In the genomic region with DNA sequence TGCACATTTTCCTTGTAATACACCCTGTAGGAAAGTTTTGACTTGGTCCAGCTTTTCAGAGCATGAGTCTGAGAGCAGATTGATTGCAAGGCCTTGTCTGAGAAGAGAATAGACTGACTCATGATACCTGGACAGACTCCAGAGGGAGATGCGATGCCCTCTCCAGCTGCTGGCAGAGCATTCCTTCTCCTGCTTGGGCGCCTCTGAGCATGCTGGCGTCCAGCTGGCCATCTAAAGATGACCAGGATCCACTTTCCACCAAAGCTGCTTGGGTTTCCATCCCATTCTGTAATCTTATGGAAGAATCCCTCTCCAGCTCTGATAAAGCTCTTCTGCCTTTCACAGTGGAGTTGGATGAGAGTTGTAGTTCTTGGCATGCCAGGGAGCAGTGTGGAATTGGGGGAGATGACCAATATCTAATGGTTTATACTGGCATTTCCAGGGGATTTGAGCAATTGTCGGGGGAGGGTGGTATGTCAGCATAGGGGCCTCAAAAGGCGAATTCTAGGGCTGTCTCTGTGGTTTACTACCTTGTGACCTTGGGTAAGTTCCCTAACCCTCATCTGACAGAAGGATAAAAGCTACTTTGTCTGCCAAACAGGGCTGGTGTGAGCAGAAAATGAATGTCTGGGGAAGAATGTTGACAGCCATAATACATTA, we compare ENCODE assay signal across 2 cellular contexts.
TF ChIP-seq lines count a peak whose summit lies in the region.

No MANE protein-coding gene starts in this region.

TF ChIP-seq in Ishikawa, 13 proteins besides CTCF, POLR2A, EP300 and RAD21:
- TF ChIP-seq NFIC (IDR thresholded peaks at IDR 0.05) (peak; percentile 68), CREB1 (IDR thresholded peaks at IDR 0.05; ENCODE audit: low read depth) (no peak), TEAD4 (IDR thresholded peaks at IDR 0.05) (peak; percentile 31; the same call in 1 of the 2 replicates)
TF ChIP-seq in Ishikawa: peak in this region for 2.

TF ChIP-seq in HepG2, 621 proteins besides CTCF, POLR2A, EP300 and RAD21:
- TF ChIP-seq ZNF281 (CRISPR knock-in tag; IDR thresholded peaks at IDR 0.05; ENCODE audit: borderline replicate concordance): peak; percentile 78; the same call in 1 of the 2 replicates
- no peak for TF ChIP-seq IRF9 (CRISPR knock-in tag; IDR thresholded peaks at IDR 0.05; ENCODE audit: borderline replicate concordance)
